In the genomic region with DNA sequence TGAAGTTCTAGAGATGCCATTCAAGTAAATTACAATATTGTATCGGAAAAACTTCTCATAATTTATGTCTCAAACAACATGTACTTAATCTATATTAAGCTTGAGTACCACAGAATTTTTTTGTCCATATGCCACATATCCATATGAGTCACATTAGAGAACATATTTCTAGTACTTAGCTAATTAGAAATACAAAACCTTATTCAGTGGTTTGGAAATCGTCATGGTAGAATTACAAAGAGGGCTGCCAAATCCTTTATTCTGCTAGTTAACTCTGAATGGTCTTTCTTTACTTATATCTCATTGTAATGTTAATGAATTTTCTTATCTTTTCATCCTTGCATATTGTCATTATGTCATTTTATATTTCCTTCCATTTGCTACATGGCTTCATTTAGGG, we compare ENCODE assay signal across 1 cellular context.
TF ChIP-seq lines count a peak whose summit lies in the region.

No MANE protein-coding gene starts in this region.

TF ChIP-seq in SK-N-SH, 30 proteins besides CTCF, POLR2A, EP300 and RAD21 (continued from another document):
- no peak for TF ChIP-seq IRF3 (IDR thresholded peaks at IDR 0.05; ENCODE audit: low read depth, low read length)
- TF ChIP-seq NFIC (IDR thresholded peaks at IDR 0.05; ENCODE audit: borderline replicate concordance) = peak; percentile 45; the same call in 1 of the 2 replicates
- no peak for TF ChIP-seq GATA2 (CRISPR knock-in tag; IDR thresholded peaks at IDR 0.05)
- TF ChIP-seq MXI1 (IDR thresholded peaks at IDR 0.05; ENCODE audit: low read depth, low read length) = no peak
- TF ChIP-seq, protein P1, sequence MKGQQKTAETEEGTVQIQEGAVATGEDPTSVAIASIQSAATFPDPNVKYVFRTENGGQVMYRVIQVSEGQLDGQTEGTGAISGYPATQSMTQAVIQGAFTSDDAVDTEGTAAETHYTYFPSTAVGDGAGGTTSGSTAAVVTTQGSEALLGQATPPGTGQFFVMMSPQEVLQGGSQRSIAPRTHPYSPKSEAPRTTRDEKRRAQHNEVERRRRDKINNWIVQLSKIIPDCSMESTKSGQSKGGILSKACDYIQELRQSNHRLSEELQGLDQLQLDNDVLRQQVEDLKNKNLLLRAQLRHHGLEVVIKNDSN (IDR thresholded peaks at IDR 0.05; ENCODE audit: borderline replicate concordance, low read depth) = no peak
- TF ChIP-seq JUND (IDR thresholded peaks at IDR 0.05) = 0 out of 2 replicates have a peak, but pooled peaks have one; percentile 23
TF ChIP-seq in SK-N-SH: peak in this region for 4.
